ENCODE assay signal across 14 cellular contexts in genomic region chr1:154441241-154441888, GRCh38. TPM values are rescaled to one million over a fixed set of nuclear protein-coding genes. Genes with fewer than 3 reads are reported as not detected.
A peak's percentile ranks its signal among the peaks of the same experiment; 100 is the strongest.
DNase-seq lines count a peak whose midpoint lies in the region; ATAC-seq and TF ChIP-seq lines count a peak whose summit lies in the region.
"Had no signal": no experiment of that assay in that cellular context is flagged by ENCODE, and none has a peak within 500 bp of the region (broad histone marks: within the 10 kb centered on the region; RNA-seq: fewer than 3 reads in every experiment).

No MANE protein-coding gene starts in this region.

- H4K20me1 ChIP-seq in GM23338 (replicated peaks; ENCODE audit: insufficient read depth), result no peaks in the 10 kb centered on the region

- no peaks in the 10 kb centered on the region for H3K9me3 ChIP-seq in effector memory CD4-positive, alpha-beta T cell (ENCODE audit: control insufficient read depth, low read length)
- H3K9me3 ChIP-seq in heart left ventricle, result no peaks in the 10 kb centered on the region

- no peaks in the 10 kb centered on the region for H3K9me3 Mint-ChIP-seq in activated CD4-positive, alpha-beta memory T cell treated with anti-CD3 and anti-CD28 coated beads for 36 hours
- H3K9me3 Mint-ChIP-seq in activated CD4-positive, alpha-beta memory T cell treated with anti-CD3 and anti-CD28 coated beads, Interleukin-2, amount 10 ng/mL, durations not matched to agents 7 days and 5 days, result no peaks in the 10 kb centered on the region
- no peaks in the 10 kb centered on the region for H3K9me3 Mint-ChIP-seq in GM23338
- H3K9me3 Mint-ChIP-seq: activated B cell treated with CpG ODN at 0.5 μM for 24 hours had no signal

- no peak for DNase-seq in activated CD4-positive, alpha-beta memory T cell treated with anti-CD3 and anti-CD28 coated beads for 36 hours
- DNase-seq in activated CD4-positive, alpha-beta memory T cell treated with anti-CD3 and anti-CD28 coated beads, Interleukin-2, amount 10 ng/mL, durations not matched to agents 7 days and 5 days, result no peak
- no peak for DNase-seq in GM23338 (ENCODE audit: low spot score)
- no peak for DNase-seq in effector memory CD4-positive, alpha-beta T cell
- no peak for DNase-seq in CD1c-positive myeloid dendritic cell (ENCODE audit: extremely low spot score)
- no peak for DNase-seq in heart left ventricle
- no peak for DNase-seq in NCI-H2029 treated with DMSO at 0.1 percent for 48 hours (lab: John Stamatoyannopoulos, UW)
- DNase-seq: activated B cell treated with CpG ODN at 0.5 μM for 24 hours, aorta, glutamatergic neuron, NCI-H2029, NCI-H748 treated with DMSO at 0.1 percent for 48 hours, SW 1271 had no signal

- ATAC-seq in GM23338, result no peak
- ATAC-seq in heart left ventricle, result no peak

- peak overlapping the region; percentile 69; the same call in 1 of the 2 replicates for H2AFZ ChIP-seq in GM23338

- H3K9ac ChIP-seq in rectal smooth muscle tissue (ENCODE audit: low read length), result no peak overlapping the region

- peaks cover 42% of the 10 kb centered on the region for H3K36me3 Mint-ChIP-seq in activated CD4-positive, alpha-beta memory T cell treated with anti-CD3 and anti-CD28 coated beads for 36 hours
- peaks cover 38% of the 10 kb centered on the region for H3K36me3 Mint-ChIP-seq in activated CD4-positive, alpha-beta memory T cell treated with anti-CD3 and anti-CD28 coated beads, Interleukin-2, amount 10 ng/mL, durations not matched to agents 7 days and 5 days (ENCODE audit: low read depth)
- no peaks in the 10 kb centered on the region for H3K36me3 Mint-ChIP-seq in GM23338 (ENCODE audit: low read depth)

- TF ChIP-seq CTCF in GM23338 (conservative IDR thresholded peaks at IDR 0.05; ENCODE audit: low read depth in 2 of 2), result no peak
- no peak for TF ChIP-seq CTCF in heart left ventricle (IDR thresholded peaks at IDR 0.05)

- no peaks in the 10 kb centered on the region for H3F3A ChIP-seq in GM23338 (replicated peaks; ENCODE audit: low read depth)

- peak overlapping the region; percentile 61 for H3K27ac Mint-ChIP-seq in activated CD4-positive, alpha-beta memory T cell treated with anti-CD3 and anti-CD28 coated beads for 36 hours
- H3K27ac Mint-ChIP-seq in activated CD4-positive, alpha-beta memory T cell treated with anti-CD3 and anti-CD28 coated beads, Interleukin-2, amount 10 ng/mL, durations not matched to agents 7 days and 5 days, result no peak overlapping the region
- H3K27ac Mint-ChIP-seq in GM23338, result no peak overlapping the region
- H3K27ac Mint-ChIP-seq: activated B cell treated with CpG ODN at 0.5 μM for 24 hours had no signal

- POLR2A ChIA-PET in activated CD4-positive, alpha-beta memory T cell treated with anti-CD3 and anti-CD28 coated beads for 36 hours (lab: Charles Lee), result interaction anchor here (1.2 to 1.5 kb wide), 2 partner anchors 21 to 22 kb away, joined by 3 to 5 read pairs; no protein-coding TSS in a partner anchor
- POLR2A ChIA-PET in activated CD4-positive, alpha-beta memory T cell treated with anti-CD3 and anti-CD28 coated beads, Interleukin-2, amount 10 ng/mL, durations not matched to agents 7 days and 5 days (lab: Charles Lee), result interaction anchor here (0.7 to 1.7 kb wide), 2 partner anchors 22 to 55 kb away, joined by 3 to 6 read pairs; no protein-coding TSS in a partner anchor

- intact Hi-C loops in activated CD4-positive, alpha-beta memory T cell treated with anti-CD3 and anti-CD28 coated beads for 36 hours (cut with micrococcal nuclease), result no loop called here
- intact Hi-C loops in heart left ventricle (cut with DNase I), result loop anchor here in 2 of 10 donors (5.0 kb wide), 1 partner anchor 34 kb away; the partner anchor contains the start of gene IL6R (in 2 of the 2)

- CTCF ChIA-PET in activated CD4-positive, alpha-beta memory T cell treated with anti-CD3 and anti-CD28 coated beads for 36 hours (lab: Charles Lee), result interaction anchor here (0.8 kb wide), 1 partner anchor 36 kb away, joined by 3 read pairs; no protein-coding TSS in a partner anchor
- CTCF ChIA-PET in activated CD4-positive, alpha-beta memory T cell treated with anti-CD3 and anti-CD28 coated beads, Interleukin-2, amount 10 ng/mL, durations not matched to agents 7 days and 5 days (lab: Charles Lee), result interaction anchor here (0.8 to 2.2 kb wide), 4 partner anchors 10 to 26 kb away, joined by 3 to 7 read pairs (median 4); no protein-coding TSS in a partner anchor

- H3K9me2 ChIP-seq in GM23338 (ENCODE audit: insufficient read depth), result no peaks in the 10 kb centered on the region

- H3K4me3 ChIP-seq in GM23338 (no peak overlapping the region), rectal smooth muscle tissue (ENCODE audit: low read length) (no peak overlapping the region), heart left ventricle (no peak overlapping the region)
- peak overlapping the region; percentile 5 for H3K4me3 ChIP-seq in effector memory CD4-positive, alpha-beta T cell (ENCODE audit: insufficient read depth, low read depth, low read length, poor library complexity, severe bottlenecking)

- H3K4me2 ChIP-seq in GM23338, result no peak overlapping the region

- TF ChIP-seq POLR2A in heart left ventricle (IDR thresholded peaks at IDR 0.05), result no peak

- H3K27me3 ChIP-seq in GM23338 (ENCODE audit: insufficient read depth) (no peaks in the 10 kb centered on the region), rectal smooth muscle tissue (ENCODE audit: control insufficient read depth, insufficient read depth, low read length) (no peaks in the 10 kb centered on the region), heart left ventricle (no peaks in the 10 kb centered on the region)
- no peaks in the 10 kb centered on the region for H3K27me3 ChIP-seq in effector memory CD4-positive, alpha-beta T cell (replicated peaks; ENCODE audit: control insufficient read depth, insufficient read depth, low read length, poor library complexity, severe bottlenecking)

- H3K4me1 Mint-ChIP-seq in activated CD4-positive, alpha-beta memory T cell treated with anti-CD3 and anti-CD28 coated beads for 36 hours (ENCODE audit: low read depth), result peaks cover 71% of the 10 kb centered on the region
- H3K4me1 Mint-ChIP-seq in activated CD4-positive, alpha-beta memory T cell treated with anti-CD3 and anti-CD28 coated beads, Interleukin-2, amount 10 ng/mL, durations not matched to agents 7 days and 5 days, result peaks cover 60% of the 10 kb centered on the region
- peaks cover 5% of the 10 kb centered on the region for H3K4me1 Mint-ChIP-seq in GM23338

- H3K4me1 ChIP-seq in GM23338 (ENCODE audit: insufficient read depth) (no peaks in the 10 kb centered on the region), rectal smooth muscle tissue (ENCODE audit: control insufficient read depth, insufficient read depth, low read length) (peaks cover 5% of the 10 kb centered on the region), heart left ventricle (peaks cover 0 to 43% (median 0%) of the 10 kb centered on the region in 12 donors)
- H3K4me1 ChIP-seq in effector memory CD4-positive, alpha-beta T cell (ENCODE audit: control insufficient read depth, insufficient read depth, low read length, poor library complexity, severe bottlenecking), result peaks cover 20% of the 10 kb centered on the region

- H3K27ac ChIP-seq in GM23338 (ENCODE audit: low read depth) (no peak overlapping the region), rectal smooth muscle tissue (ENCODE audit: low read depth, low read length) (peak overlapping the region; percentile 2), heart left ventricle (peak overlapping the region in 1 of 12 donors; percentile 31)
- peak overlapping the region; percentile 32 for H3K27ac ChIP-seq in effector memory CD4-positive, alpha-beta T cell (ENCODE audit: insufficient read depth, low read length, poor library complexity, severe bottlenecking)

- WGBS in heart left ventricle, 4 donors, result 85 to 89% (median 87%) methylated on average over 8 of the region's 8 CpGs

- no peaks in the 10 kb centered on the region for H3K36me3 ChIP-seq in GM23338 (ENCODE audit: insufficient read depth)
- peaks cover 23% of the 10 kb centered on the region for H3K36me3 ChIP-seq in effector memory CD4-positive, alpha-beta T cell (ENCODE audit: control insufficient read depth, insufficient read depth, low read length)
- H3K36me3 ChIP-seq in rectal smooth muscle tissue (ENCODE audit: control insufficient read depth, insufficient read depth, low read length), result peaks cover 14% of the 10 kb centered on the region
- H3K36me3 ChIP-seq in heart left ventricle, result peaks cover 0 to 54% (median 8%) of the 10 kb centered on the region in 9 donors

- H3K79me2 ChIP-seq in GM23338 (replicated peaks; ENCODE audit: insufficient read depth), result no peaks in the 10 kb centered on the region

- no peaks in the 10 kb centered on the region for H3K27me3 Mint-ChIP-seq in activated CD4-positive, alpha-beta memory T cell treated with anti-CD3 and anti-CD28 coated beads for 36 hours
- peaks cover 23% of the 10 kb centered on the region for H3K27me3 Mint-ChIP-seq in activated CD4-positive, alpha-beta memory T cell treated with anti-CD3 and anti-CD28 coated beads, Interleukin-2, amount 10 ng/mL, durations not matched to agents 7 days and 5 days
- no peaks in the 10 kb centered on the region for H3K27me3 Mint-ChIP-seq in GM23338 (ENCODE audit: insufficient read depth, low read depth, poor library complexity)
- H3K27me3 Mint-ChIP-seq: activated B cell treated with CpG ODN at 0.5 μM for 24 hours had no signal

- H3K4me3 Mint-ChIP-seq in activated CD4-positive, alpha-beta memory T cell treated with anti-CD3 and anti-CD28 coated beads for 36 hours, result peak overlapping the region; percentile 11
- no peak overlapping the region for H3K4me3 Mint-ChIP-seq in activated CD4-positive, alpha-beta memory T cell treated with anti-CD3 and anti-CD28 coated beads, Interleukin-2, amount 10 ng/mL, durations not matched to agents 7 days and 5 days
- no peak overlapping the region for H3K4me3 Mint-ChIP-seq in GM23338
- H3K4me3 Mint-ChIP-seq: activated B cell treated with CpG ODN at 0.5 μM for 24 hours had no signal

TF ChIP-seq in GM23338, 12 proteins besides CTCF, POLR2A, EP300 and RAD21 (continues in another document):
- TF ChIP-seq STAT1 (IDR thresholded peaks at IDR 0.05; ENCODE audit: unreplicated experiment) (no peak), EZH2 (IDR thresholded peaks at IDR 0.05; ENCODE audit: low read depth, unreplicated experiment) (no peak), EZH2phosphoT487 (IDR thresholded peaks at IDR 0.05; ENCODE audit: unreplicated experiment) (no peak), ZNF114 (CRISPR knock-in tag; IDR thresholded peaks at IDR 0.05) (no peak)

RNA-seq across cellular contexts. Expression of gene IL6R, which starts 36.2 kb away (rescaled TPM):
- total RNA-seq in activated CD4-positive, alpha-beta memory T cell treated with anti-CD3 and anti-CD28 coated beads for 36 hours, result 10 to 100 TPM; 30.2 to 30.5 TPM
- total RNA-seq in activated CD4-positive, alpha-beta memory T cell treated with anti-CD3 and anti-CD28 coated beads, Interleukin-2, amount 10 ng/mL, durations not matched to agents 7 days and 5 days, result 10 to 100 TPM; 15.7 to 16.0 TPM
- total RNA-seq in GM23338 (2014; rRNA removed; shearing (Covaris generic)), result 3.2 and 13.8 TPM in 2 replicates
- 1.0 and 1.2 TPM in 2 replicates for polyA plus RNA-seq in GM23338 (2016; fragmentation: Nextera tagmentation; extraction: Ambion mirVana)
- 10 to 100 TPM in 6 of 9 donors, 1 to 10 TPM in 3; 5.7 to 26.6 (median 13.1) TPM for total RNA-seq in heart left ventricle
- 1 to 10 TPM; 3.4 to 8.6 TPM for polyA plus RNA-seq in heart left ventricle
